In the genomic region with DNA sequence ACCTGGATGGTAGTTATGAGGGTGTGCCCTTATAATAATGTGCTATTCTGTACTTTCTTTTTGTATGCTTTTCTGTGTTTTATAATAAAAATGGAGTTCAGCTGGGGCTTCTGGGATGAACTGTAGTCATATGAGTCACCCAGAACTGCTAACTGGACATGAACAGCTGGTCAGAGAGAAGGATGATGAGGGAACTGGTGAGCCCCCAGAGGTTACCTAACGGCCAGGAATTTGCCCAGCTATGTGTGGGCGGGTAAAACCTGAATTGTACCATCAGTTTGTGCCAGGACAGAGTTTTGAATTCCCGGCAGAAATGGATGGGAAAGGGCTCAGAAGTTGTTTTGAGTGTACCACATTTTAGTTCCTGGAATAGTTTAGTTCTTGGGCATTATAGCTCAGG, we compare ENCODE assay signal across 1 cellular context.
TF ChIP-seq lines count a peak whose summit lies in the region.

No MANE protein-coding gene starts in this region.

TF ChIP-seq in SK-N-SH, 30 proteins besides CTCF, POLR2A, EP300 and RAD21:
- TF ChIP-seq, protein P1, sequence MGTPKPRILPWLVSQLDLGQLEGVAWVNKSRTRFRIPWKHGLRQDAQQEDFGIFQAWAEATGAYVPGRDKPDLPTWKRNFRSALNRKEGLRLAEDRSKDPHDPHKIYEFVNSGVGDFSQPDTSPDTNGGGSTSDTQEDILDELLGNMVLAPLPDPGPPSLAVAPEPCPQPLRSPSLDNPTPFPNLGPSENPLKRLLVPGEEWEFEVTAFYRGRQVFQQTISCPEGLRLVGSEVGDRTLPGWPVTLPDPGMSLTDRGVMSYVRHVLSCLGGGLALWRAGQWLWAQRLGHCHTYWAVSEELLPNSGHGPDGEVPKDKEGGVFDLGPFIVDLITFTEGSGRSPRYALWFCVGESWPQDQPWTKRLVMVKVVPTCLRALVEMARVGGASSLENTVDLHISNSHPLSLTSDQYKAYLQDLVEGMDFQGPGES (IDR thresholded peaks at IDR 0.05; ENCODE audit: low read depth, low read length): no peak
- TF ChIP-seq JUND (IDR thresholded peaks at IDR 0.05) (peak; percentile 13; the same call in 1 of the 2 replicates), NRF1 (IDR thresholded peaks at IDR 0.05; ENCODE audit: low read depth, low read length) (no peak), RCOR1 (IDR thresholded peaks at IDR 0.05; ENCODE audit: low read length) (no peak), CHD2 (IDR thresholded peaks at IDR 0.05; ENCODE audit: low read length, partially characterized antibody) (no peak), POLR2AphosphoS5 (IDR thresholded peaks at IDR 0.05; ENCODE audit: low read depth, low read length) (no peak), SIN3A (IDR thresholded peaks at IDR 0.05; ENCODE audit: borderline replicate concordance, low read depth, low read length) (no peak), MEF2A (IDR thresholded peaks at IDR 0.05; ENCODE audit: borderline replicate concordance, low read depth) (no peak), FOSL2 (IDR thresholded peaks at IDR 0.05; ENCODE audit: borderline replicate concordance, low read depth) (0 out of 2 replicates have a peak, but pooled peaks have one; percentile 3), TCF12 (IDR thresholded peaks at IDR 0.05) (no peak), RFX5 (IDR thresholded peaks at IDR 0.05; ENCODE audit: low read length) (no peak), GABPA (IDR thresholded peaks at IDR 0.05; ENCODE audit: low read depth) (no peak), MXI1 (IDR thresholded peaks at IDR 0.05; ENCODE audit: low read depth, low read length) (no peak)
- TF ChIP-seq, protein P2, sequence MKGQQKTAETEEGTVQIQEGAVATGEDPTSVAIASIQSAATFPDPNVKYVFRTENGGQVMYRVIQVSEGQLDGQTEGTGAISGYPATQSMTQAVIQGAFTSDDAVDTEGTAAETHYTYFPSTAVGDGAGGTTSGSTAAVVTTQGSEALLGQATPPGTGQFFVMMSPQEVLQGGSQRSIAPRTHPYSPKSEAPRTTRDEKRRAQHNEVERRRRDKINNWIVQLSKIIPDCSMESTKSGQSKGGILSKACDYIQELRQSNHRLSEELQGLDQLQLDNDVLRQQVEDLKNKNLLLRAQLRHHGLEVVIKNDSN (IDR thresholded peaks at IDR 0.05; ENCODE audit: borderline replicate concordance, low read depth): no peak
- TF ChIP-seq, protein P3, sequence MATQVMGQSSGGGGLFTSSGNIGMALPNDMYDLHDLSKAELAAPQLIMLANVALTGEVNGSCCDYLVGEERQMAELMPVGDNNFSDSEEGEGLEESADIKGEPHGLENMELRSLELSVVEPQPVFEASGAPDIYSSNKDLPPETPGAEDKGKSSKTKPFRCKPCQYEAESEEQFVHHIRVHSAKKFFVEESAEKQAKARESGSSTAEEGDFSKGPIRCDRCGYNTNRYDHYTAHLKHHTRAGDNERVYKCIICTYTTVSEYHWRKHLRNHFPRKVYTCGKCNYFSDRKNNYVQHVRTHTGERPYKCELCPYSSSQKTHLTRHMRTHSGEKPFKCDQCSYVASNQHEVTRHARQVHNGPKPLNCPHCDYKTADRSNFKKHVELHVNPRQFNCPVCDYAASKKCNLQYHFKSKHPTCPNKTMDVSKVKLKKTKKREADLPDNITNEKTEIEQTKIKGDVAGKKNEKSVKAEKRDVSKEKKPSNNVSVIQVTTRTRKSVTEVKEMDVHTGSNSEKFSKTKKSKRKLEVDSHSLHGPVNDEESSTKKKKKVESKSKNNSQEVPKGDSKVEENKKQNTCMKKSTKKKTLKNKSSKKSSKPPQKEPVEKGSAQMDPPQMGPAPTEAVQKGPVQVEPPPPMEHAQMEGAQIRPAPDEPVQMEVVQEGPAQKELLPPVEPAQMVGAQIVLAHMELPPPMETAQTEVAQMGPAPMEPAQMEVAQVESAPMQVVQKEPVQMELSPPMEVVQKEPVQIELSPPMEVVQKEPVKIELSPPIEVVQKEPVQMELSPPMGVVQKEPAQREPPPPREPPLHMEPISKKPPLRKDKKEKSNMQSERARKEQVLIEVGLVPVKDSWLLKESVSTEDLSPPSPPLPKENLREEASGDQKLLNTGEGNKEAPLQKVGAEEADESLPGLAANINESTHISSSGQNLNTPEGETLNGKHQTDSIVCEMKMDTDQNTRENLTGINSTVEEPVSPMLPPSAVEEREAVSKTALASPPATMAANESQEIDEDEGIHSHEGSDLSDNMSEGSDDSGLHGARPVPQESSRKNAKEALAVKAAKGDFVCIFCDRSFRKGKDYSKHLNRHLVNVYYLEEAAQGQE (IDR thresholded peaks at IDR 0.05; ENCODE audit: low read depth, low read length): no peak
- TF ChIP-seq, protein P4, sequence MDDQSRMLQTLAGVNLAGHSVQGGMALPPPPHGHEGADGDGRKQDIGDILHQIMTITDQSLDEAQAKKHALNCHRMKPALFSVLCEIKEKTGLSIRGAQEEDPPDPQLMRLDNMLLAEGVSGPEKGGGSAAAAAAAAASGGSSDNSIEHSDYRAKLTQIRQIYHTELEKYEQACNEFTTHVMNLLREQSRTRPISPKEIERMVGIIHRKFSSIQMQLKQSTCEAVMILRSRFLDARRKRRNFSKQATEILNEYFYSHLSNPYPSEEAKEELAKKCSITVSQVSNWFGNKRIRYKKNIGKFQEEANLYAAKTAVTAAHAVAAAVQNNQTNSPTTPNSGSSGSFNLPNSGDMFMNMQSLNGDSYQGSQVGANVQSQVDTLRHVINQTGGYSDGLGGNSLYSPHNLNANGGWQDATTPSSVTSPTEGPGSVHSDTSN (IDR thresholded peaks at IDR 0.05): no peak
